In genomic region chr2:231094671-231095346, GRCh38 we compare ENCODE assay signal across 27 cellular contexts. TPM values are rescaled to one million over a fixed set of nuclear protein-coding genes. Genes with fewer than 3 reads are reported as not detected.
A peak's percentile ranks its signal among the peaks of the same experiment; 100 is the strongest.
DNase-seq lines count a peak whose midpoint lies in the region; ATAC-seq, FAIRE-seq and TF ChIP-seq lines count a peak whose summit lies in the region.
"Had no signal": no experiment of that assay in that cellular context is flagged by ENCODE, and none has a peak within 500 bp of the region (broad histone marks: within the 10 kb centered on the region; RNA-seq: fewer than 3 reads in every experiment).

No MANE protein-coding gene starts in this region.

- no peak overlapping the region for H3K4me2 ChIP-seq in HepG2 (ENCODE audit: low read depth, low read length)
- H3K4me2 ChIP-seq: SK-N-SH had no signal

- TF ChIP-seq CTCF in HepG2 (CRISPR knock-in tag; IDR thresholded peaks at IDR 0.05) (no peak), right lobe of liver (IDR thresholded peaks at IDR 0.05) (no peak), colonic mucosa (IDR thresholded peaks at IDR 0.05) (no peak), adrenal gland (IDR thresholded peaks at IDR 0.05) (no peak), A673 (conservative IDR thresholded peaks at IDR 0.05; ENCODE audit: low read depth, low read length) (no peak)

- H3K27me3 ChIP-seq in HepG2 (ENCODE audit: control insufficient read depth in 1 of 2, insufficient read depth in 2 of 2, low read length in 2 of 2) = no peaks in the 10 kb centered on the region
- no peaks in the 10 kb centered on the region for H3K27me3 ChIP-seq in right lobe of liver
- H3K27me3 ChIP-seq in colonic mucosa = no peaks in the 10 kb centered on the region
- H3K27me3 ChIP-seq in mucosa of rectum (ENCODE audit: control insufficient read depth in 2 of 2, insufficient read depth in 2 of 2, low read length in 2 of 2) = no peaks in the 10 kb centered on the region
- no peaks in the 10 kb centered on the region for H3K27me3 ChIP-seq in adrenal gland
- H3K27me3 ChIP-seq in A673 (replicated peaks; ENCODE audit: insufficient read depth, low read depth, low read length, poor library complexity) = no peaks in the 10 kb centered on the region
- H3K27me3 ChIP-seq: MG63 had no signal

- H3K27ac ChIP-seq in HepG2 (ENCODE audit: extremely low read length, insufficient read depth, low read length) = no peak overlapping the region
- no peak overlapping the region for H3K27ac ChIP-seq in right lobe of liver
- H3K27ac ChIP-seq in colonic mucosa = peak overlapping the region; percentile 66
- peak overlapping the region; percentile 19 to 70 for H3K27ac ChIP-seq in mucosa of rectum (ENCODE audit: low read depth in 2 of 2, low read length in 2 of 2)
- H3K27ac ChIP-seq in adrenal gland = no peak overlapping the region
- H3K27ac ChIP-seq in A673 (ENCODE audit: low read depth, low read length, poor library complexity, severe bottlenecking) = no peak overlapping the region
- H3K27ac ChIP-seq: 22Rv1 had no signal

- 98% methylated on average over 6 of the region's 6 CpGs for WGBS in HepG2 (ENCODE audit: low lambda C conversion rate)
- 89% methylated on average over 6 of the region's 6 CpGs for WGBS in right lobe of liver (ENCODE audit: insufficient coverage, low coverage, low lambda C conversion rate, missing lambda C conversion rate)
- WGBS in adrenal gland, 4 donors = 95 to 97% (median 96%) methylated on average over 6 of the region's 6 CpGs

- no peak for TF ChIP-seq RAD21 in HepG2 (CRISPR knock-in tag; IDR thresholded peaks at IDR 0.05)

- CTCF ChIA-PET in HepG2 (lab: Yijun Ruan, JAX; ENCODE audit: low intra/inter-chr PET ratio, low total read pairs) = no interaction called here
- CTCF ChIA-PET in A673 (lab: Charles Lee) = no interaction called here

- POLR2A ChIA-PET in HepG2 (lab: Yijun Ruan, JAX) (no interaction called here), A673 (lab: Charles Lee; ENCODE audit: low non-redundant PET) (no interaction called here)

- no peak for FAIRE-seq in HepG2 (lab: Jason Lieb, UNC)
- FAIRE-seq: GM12878 had no signal

- no peak overlapping the region for H2AFZ ChIP-seq in HepG2 (ENCODE audit: low read length)

- H3K4me3 ChIP-seq in HepG2 (replicated peaks in 1 of 3; ENCODE audit: insufficient read depth in 1 of 3, low read depth in 2 of 3, low read length in 3 of 3) = no peak overlapping the region
- no peak overlapping the region for H3K4me3 ChIP-seq in right lobe of liver
- H3K4me3 ChIP-seq in colonic mucosa = no peak overlapping the region
- peak overlapping the region in 1 of 2 donors; percentile 4 for H3K4me3 ChIP-seq in mucosa of rectum (ENCODE audit: low read length in 2 of 2)
- no peak overlapping the region for H3K4me3 ChIP-seq in adrenal gland
- H3K4me3 ChIP-seq in A673 (ENCODE audit: low read depth, low read length, poor library complexity, severe bottlenecking) = no peak overlapping the region
- H3K4me3 ChIP-seq: GM12878, MG63 had no signal

- no TSS peak for BruUV-seq in HepG2 (replicated peaks; lab: Mats Ljungman, UMichigan)
- BruUV-seq in A673 (replicated peaks; lab: Mats Ljungman, UMichigan) = no TSS peak

- DNase-seq in HepG2 (ENCODE audit: low spot score) = no peak
- DNase-seq in right lobe of liver = no peak
- DNase-seq in colonic mucosa = peak; percentile 52
- DNase-seq in DMS53 treated with DMSO at 0.1 percent for 48 hours (lab: John Stamatoyannopoulos, UW; ENCODE audit: unreplicated experiment) = no peak
- DNase-seq in adrenal gland = no peak
- no peak for DNase-seq in activated effector memory CD4-positive, alpha-beta T cell treated with Interleukin-2 at 50 U/mL for 16 hours
- DNase-seq in A673 (ENCODE audit: low spot score) = no peak
- DNase-seq: COR-L47, GF-D8, GOT3, IMR-90, Kasumi-1, MG63, NCI-H1048, NCI-H1436, NCI-H1930, NCI-H446, NCI-H526 treated with DMSO at 0.1 percent for 48 hours, SHP77 treated with DMSO at 0.1 percent for 48 hours, SK-N-SH had no signal

- H3K36me3 ChIP-seq in HepG2 (replicated peaks in 1 of 2; ENCODE audit: control insufficient read depth in 1 of 2, insufficient read depth in 2 of 2, low read length in 2 of 2) = peaks cover 8 to 54% of the 10 kb centered on the region in 2 experiments; a peak in 4 of 5 replicates
- peaks cover 0 to 28% (median 3%) of the 10 kb centered on the region in 4 donors for H3K36me3 ChIP-seq in right lobe of liver
- H3K36me3 ChIP-seq in colonic mucosa = no peaks in the 10 kb centered on the region
- peaks cover 3 to 16% of the 10 kb centered on the region in 2 donors for H3K36me3 ChIP-seq in mucosa of rectum (ENCODE audit: control insufficient read depth in 2 of 2, insufficient read depth in 2 of 2, low read length in 2 of 2)
- H3K36me3 ChIP-seq in adrenal gland (replicated peaks in 1 of 2) = peaks cover 0 to 7% of the 10 kb centered on the region in 2 donors
- peaks cover 50% of the 10 kb centered on the region for H3K36me3 ChIP-seq in A673 (ENCODE audit: insufficient read depth, low read length, poor library complexity, severe bottlenecking)

- TF ChIP-seq EP300 in HepG2 (IDR thresholded peaks at IDR 0.05; ENCODE audit: low read depth in 2 of 2, low read length in 2 of 2) = no peak
- TF ChIP-seq EP300 in HepG2 (CRISPR knock-in tag; IDR thresholded peaks at IDR 0.05; ENCODE audit: borderline replicate concordance) = no peak

- H3K9ac ChIP-seq in HepG2 (ENCODE audit: insufficient read depth, low read depth, low read length) (no peak overlapping the region), colonic mucosa (ENCODE audit: low read depth in 2 of 2, low read length in 2 of 2) (no peak overlapping the region), mucosa of rectum (ENCODE audit: low read depth in 1 of 2, low read length in 2 of 2) (no peak overlapping the region)
- H3K9ac ChIP-seq: SK-N-SH had no signal

- intact Hi-C loops in HepG2 (cut with micrococcal nuclease; ENCODE audit: unreplicated experiment) = no loop called here
- intact Hi-C loops in right lobe of liver (cut with DNase I) = loop anchor here in 1 of 2 donors (10.0 kb wide), 1 partner anchor 360 kb away; no protein-coding TSS in a partner anchor
- intact Hi-C loops in colonic mucosa (cut with DNase I) = no loop called here
- intact Hi-C loops in adrenal gland (cut with DNase I) = loop anchor here in 1 of 2 donors (10.0 kb wide), 1 partner anchor 340 kb away; no protein-coding TSS in a partner anchor
- intact Hi-C loops in A673 (cut with micrococcal nuclease; ENCODE audit: unreplicated experiment) = no loop called here

- H3K4me1 ChIP-seq in HepG2 (ENCODE audit: insufficient read depth, low read length) = no peaks in the 10 kb centered on the region
- no peaks in the 10 kb centered on the region for H3K4me1 ChIP-seq in right lobe of liver
- peaks cover 2% of the 10 kb centered on the region for H3K4me1 ChIP-seq in colonic mucosa
- peaks cover 6 to 17% of the 10 kb centered on the region in 2 donors for H3K4me1 ChIP-seq in mucosa of rectum (ENCODE audit: control insufficient read depth in 2 of 2, insufficient read depth in 2 of 2, low read length in 2 of 2)
- no peaks in the 10 kb centered on the region for H3K4me1 ChIP-seq in adrenal gland (replicated peaks in 1 of 2)
- no peaks in the 10 kb centered on the region for H3K4me1 ChIP-seq in A673 (ENCODE audit: insufficient read depth, low read length, poor library complexity, severe bottlenecking)

- peaks cover 2% of the 10 kb centered on the region for H3K79me2 ChIP-seq in HepG2 (ENCODE audit: insufficient read depth, low read length)

- in situ Hi-C loops in HepG2 (cut with HindIII; ENCODE audit: extremely low pct_ligation_motif_present, low pct_unique_long_range_greater_than_20kb) = no loop called here

- no peak for ATAC-seq in HepG2
- ATAC-seq in right lobe of liver = no peak
- ATAC-seq: GM12878 had no signal

- H4K20me1 ChIP-seq in HepG2 (ENCODE audit: insufficient read depth, low read length) = no peaks in the 10 kb centered on the region

- H3K9me3 ChIP-seq in HepG2 (ENCODE audit: low read length) (no peaks in the 10 kb centered on the region), right lobe of liver (no peaks in the 10 kb centered on the region), colonic mucosa (no peaks in the 10 kb centered on the region), mucosa of rectum (ENCODE audit: control insufficient read depth in 2 of 2, low read length in 2 of 2) (peaks cover 8 to 9% of the 10 kb centered on the region in 2 donors), adrenal gland (replicated peaks in 1 of 3) (peaks cover 0 to 4% (median 0%) of the 10 kb centered on the region in 3 donors), A673 (ENCODE audit: low read depth, low read length, poor library complexity, severe bottlenecking) (peaks cover 9% of the 10 kb centered on the region)
- H3K9me3 ChIP-seq: MG63, SK-N-SH had no signal

- TF ChIP-seq POLR2A in HepG2 (IDR thresholded peaks at IDR 0.05; ENCODE audit: insufficient read depth in 1 of 2, low read depth in 2 of 2, low read length in 2 of 2) (no peak), right lobe of liver (IDR thresholded peaks at IDR 0.05) (no peak), adrenal gland (IDR thresholded peaks at IDR 0.05) (no peak)

RNA-seq across cellular contexts. Expression of gene HTR2B, which starts 30.0 kb away (rescaled TPM):
- total RNA-seq in HepG2 (2016; rRNA removed; fragmentation: Illumina TruSeq; extraction: Trizol) (not detected in 2 replicates), right lobe of liver (under 1 TPM; 0.09 to 0.99 (median 0.45) TPM), colonic mucosa (under 1 TPM in 1 of 2 donors, not detected in 1; 0.27 TPM), adrenal gland (10 to 100 TPM; 16.6 to 90.0 (median 50.6) TPM), A673 (2021) (not detected in 2 replicates)
- total RNA-seq in HepG2 (2016; cell fraction: cytosol; rRNA removed; fragmentation: Illumina TruSeq; extraction: Trizol; ENCODE audit: low read depth) = not detected in 2 replicates
- total RNA-seq in HepG2 (2016; cell fraction: insoluble cytoplasmic fraction; rRNA removed; fragmentation: Illumina TruSeq; extraction: Trizol) = not detected in 2 replicates
- not detected in 2 replicates for total RNA-seq in HepG2 (2016; cell fraction: membrane; rRNA removed; fragmentation: Illumina TruSeq; extraction: Trizol)
- total RNA-seq in HepG2 (2016; cell fraction: nucleus; rRNA removed; fragmentation: Illumina TruSeq; extraction: Trizol) = not detected in 2 replicates
- polyA plus RNA-seq in HepG2 (2011; rRNA removed) (0.03 and 0.08 TPM in 2 replicates), adrenal gland (10 to 100 TPM in 2 of 3 donors, 1 to 10 TPM in 1; 3.1 to 17.9 (median 15.8) TPM)
- not detected in 2 replicates for polyA plus RNA-seq in HepG2 (2011; cell fraction: cytosol; rRNA removed)
- not detected in 2 replicates for polyA plus RNA-seq in HepG2 (2011; cell fraction: nucleus; rRNA removed)
- polyA plus RNA-seq in HepG2 (2012) = not detected in 2 replicates
- not detected in 2 replicates for polyA plus RNA-seq in HepG2 (2016; cell fraction: cytosol; fragmentation: Illumina TruSeq; extraction: Trizol; ENCODE audit: low read depth)
- polyA plus RNA-seq in HepG2 (2016; cell fraction: insoluble cytoplasmic fraction; fragmentation: Illumina TruSeq; extraction: Trizol; ENCODE audit: low read depth) = not detected in 2 replicates
- polyA plus RNA-seq in HepG2 (2016; cell fraction: membrane; fragmentation: Illumina TruSeq; extraction: Trizol; ENCODE audit: low read depth) = not detected in 2 replicates
- polyA plus RNA-seq in HepG2 (2016; cell fraction: nucleus; fragmentation: Illumina TruSeq; extraction: Trizol; ENCODE audit: insufficient read depth, low read depth) = not detected in 2 replicates
- not detected in 2 replicates for polyA minus RNA-seq in HepG2 (2011; rRNA and poly(A)+ RNA removed; ENCODE audit: low replicate concordance)
- not detected in 2 replicates for polyA minus RNA-seq in HepG2 (2011; cell fraction: cytosol; rRNA and poly(A)+ RNA removed)
- not detected in 2 replicates for polyA minus RNA-seq in HepG2 (2011; cell fraction: nucleus; rRNA and poly(A)+ RNA removed)
- total RNA-seq: Daoy, HT-29 had no signal
- polyA plus RNA-seq: CD14-positive monocyte had no signal

RNA-seq across cellular contexts. Expression of gene PSMD1, which starts 38.1 kb away (rescaled TPM):
- total RNA-seq in HepG2 (2016; rRNA removed; fragmentation: Illumina TruSeq; extraction: Trizol) (191 and 287 TPM in 2 replicates), right lobe of liver (10 to 100 TPM; 46.4 to 62.3 (median 55.5) TPM), colonic mucosa (100 to 1,000 TPM in 1 of 2 donors, 10 to 100 TPM in 1; 74.1 to 114 TPM), adrenal gland (100 to 1,000 TPM in 2 of 8 donors, 10 to 100 TPM in 6; 50.4 to 153 (median 86.3) TPM), A673 (2021) (230 and 245 TPM in 2 replicates)
- 27.0 and 34.5 TPM in 2 replicates for total RNA-seq in HepG2 (2016; cell fraction: cytosol; rRNA removed; fragmentation: Illumina TruSeq; extraction: Trizol; ENCODE audit: low read depth)
- total RNA-seq in HepG2 (2016; cell fraction: insoluble cytoplasmic fraction; rRNA removed; fragmentation: Illumina TruSeq; extraction: Trizol) = 192 and 276 TPM in 2 replicates
- 40.7 and 50.7 TPM in 2 replicates for total RNA-seq in HepG2 (2016; cell fraction: membrane; rRNA removed; fragmentation: Illumina TruSeq; extraction: Trizol)
- 131 and 150 TPM in 2 replicates for total RNA-seq in HepG2 (2016; cell fraction: nucleus; rRNA removed; fragmentation: Illumina TruSeq; extraction: Trizol)
- polyA plus RNA-seq in HepG2 (2011; rRNA removed) (109 and 136 TPM in 2 replicates), adrenal gland (100 to 1,000 TPM in 1 of 3 donors, 10 to 100 TPM in 2; 38.9 to 203 (median 68.7) TPM)
- polyA plus RNA-seq in HepG2 (2011; cell fraction: cytosol; rRNA removed) = 70.3 and 97.3 TPM in 2 replicates
- 59.1 and 61.7 TPM in 2 replicates for polyA plus RNA-seq in HepG2 (2011; cell fraction: nucleus; rRNA removed)
- polyA plus RNA-seq in HepG2 (2012) = 63.5 and 69.5 TPM in 2 replicates
- 10.9 and 15.6 TPM in 2 replicates for polyA plus RNA-seq in HepG2 (2016; cell fraction: cytosol; fragmentation: Illumina TruSeq; extraction: Trizol; ENCODE audit: low read depth)
- polyA plus RNA-seq in HepG2 (2016; cell fraction: insoluble cytoplasmic fraction; fragmentation: Illumina TruSeq; extraction: Trizol; ENCODE audit: low read depth) = 202 TPM in 2 replicates
- 21.2 and 25.3 TPM in 2 replicates for polyA plus RNA-seq in HepG2 (2016; cell fraction: membrane; fragmentation: Illumina TruSeq; extraction: Trizol; ENCODE audit: low read depth)
- polyA plus RNA-seq in HepG2 (2016; cell fraction: nucleus; fragmentation: Illumina TruSeq; extraction: Trizol; ENCODE audit: insufficient read depth, low read depth) = 130 and 134 TPM in 2 replicates
- polyA minus RNA-seq in HepG2 (2011; rRNA and poly(A)+ RNA removed; ENCODE audit: low replicate concordance) = 421 and 438 TPM in 2 replicates
- 58.8 and 72.8 TPM in 2 replicates for polyA minus RNA-seq in HepG2 (2011; cell fraction: cytosol; rRNA and poly(A)+ RNA removed)
- 145 and 196 TPM in 2 replicates for polyA minus RNA-seq in HepG2 (2011; cell fraction: nucleus; rRNA and poly(A)+ RNA removed)

RNA-seq across cellular contexts. Expression of gene C2orf72, which starts 57.5 kb away (rescaled TPM):
- total RNA-seq in HepG2 (2016; rRNA removed; fragmentation: Illumina TruSeq; extraction: Trizol) (147 and 152 TPM in 2 replicates), right lobe of liver (100 to 1,000 TPM in 2 of 6 experiments, 10 to 100 TPM in 4; 76.0 to 167 (median 85.9) TPM), colonic mucosa (10 to 100 TPM; 44.5 to 82.5 TPM), adrenal gland (1 to 10 TPM in 1 of 8 donors, under 1 TPM in 6, not detected in 1; 0.11 to 1.9 (median 0.60) TPM), A673 (2021) (not detected in 2 replicates)
- total RNA-seq in HepG2 (2016; cell fraction: cytosol; rRNA removed; fragmentation: Illumina TruSeq; extraction: Trizol; ENCODE audit: low read depth) = 25.4 and 28.7 TPM in 2 replicates
- total RNA-seq in HepG2 (2016; cell fraction: insoluble cytoplasmic fraction; rRNA removed; fragmentation: Illumina TruSeq; extraction: Trizol) = 131 and 146 TPM in 2 replicates
- total RNA-seq in HepG2 (2016; cell fraction: membrane; rRNA removed; fragmentation: Illumina TruSeq; extraction: Trizol) = 109 and 116 TPM in 2 replicates
- 72.4 and 86.5 TPM in 2 replicates for total RNA-seq in HepG2 (2016; cell fraction: nucleus; rRNA removed; fragmentation: Illumina TruSeq; extraction: Trizol)
- polyA plus RNA-seq in HepG2 (2011; rRNA removed) (203 and 242 TPM in 2 replicates), adrenal gland (1 to 10 TPM in 2 of 3 donors, under 1 TPM in 1; 0.54 to 1.4 (median 1.2) TPM)
- 134 and 156 TPM in 2 replicates for polyA plus RNA-seq in HepG2 (2011; cell fraction: cytosol; rRNA removed)
- 216 and 271 TPM in 2 replicates for polyA plus RNA-seq in HepG2 (2011; cell fraction: nucleus; rRNA removed)
- polyA plus RNA-seq in HepG2 (2012) = 95.0 and 118 TPM in 2 replicates
- polyA plus RNA-seq in HepG2 (2016; cell fraction: cytosol; fragmentation: Illumina TruSeq; extraction: Trizol; ENCODE audit: low read depth) = 32.1 and 34.1 TPM in 2 replicates
- 143 and 164 TPM in 2 replicates for polyA plus RNA-seq in HepG2 (2016; cell fraction: insoluble cytoplasmic fraction; fragmentation: Illumina TruSeq; extraction: Trizol; ENCODE audit: low read depth)
- polyA plus RNA-seq in HepG2 (2016; cell fraction: membrane; fragmentation: Illumina TruSeq; extraction: Trizol; ENCODE audit: low read depth) = 89.2 and 92.3 TPM in 2 replicates
- 155 and 158 TPM in 2 replicates for polyA plus RNA-seq in HepG2 (2016; cell fraction: nucleus; fragmentation: Illumina TruSeq; extraction: Trizol; ENCODE audit: insufficient read depth, low read depth)
- polyA minus RNA-seq in HepG2 (2011; rRNA and poly(A)+ RNA removed; ENCODE audit: low replicate concordance) = 0.05 and 126 TPM in 2 replicates
- 48.1 and 75.6 TPM in 2 replicates for polyA minus RNA-seq in HepG2 (2011; cell fraction: cytosol; rRNA and poly(A)+ RNA removed)
- polyA minus RNA-seq in HepG2 (2011; cell fraction: nucleus; rRNA and poly(A)+ RNA removed) = 48.4 and 62.5 TPM in 2 replicates
- polyA plus RNA-seq: AG04450, CD14-positive monocyte had no signal

Comparison
In these comparisons a context has a peak if more than half of its experiments do, and no peak if none do; other contexts are left out.
1. H3K27ac ChIP-seq: peak in colonic mucosa (single experiment) and mucosa of rectum (2 of 2); none in HepG2 (single experiment), right lobe of liver (0 of 3), adrenal gland (0 of 5) and A673 (single experiment).
2. RNA of gene HTR2B, which starts 30.0 kb away (total RNA-seq): 16.6 to 90.0 TPM in adrenal gland; 0.09 to 0.99 TPM in right lobe of liver, 0.27 TPM in colonic mucosa, not detected in HepG2 and not detected in A673; every median in the first group is over 4 times any median in the second.
3. RNA of gene C2orf72, which starts 57.5 kb away (total RNA-seq): 25.4 to 152 TPM in HepG2, 76.0 to 167 TPM in right lobe of liver and 44.5 to 82.5 TPM in colonic mucosa; 0.11 to 1.9 TPM in adrenal gland and not detected in A673; every median in the first group is over 4 times any median in the second.